Comparison of ENCODE assay signal across 17 cellular contexts in the genomic region with DNA sequence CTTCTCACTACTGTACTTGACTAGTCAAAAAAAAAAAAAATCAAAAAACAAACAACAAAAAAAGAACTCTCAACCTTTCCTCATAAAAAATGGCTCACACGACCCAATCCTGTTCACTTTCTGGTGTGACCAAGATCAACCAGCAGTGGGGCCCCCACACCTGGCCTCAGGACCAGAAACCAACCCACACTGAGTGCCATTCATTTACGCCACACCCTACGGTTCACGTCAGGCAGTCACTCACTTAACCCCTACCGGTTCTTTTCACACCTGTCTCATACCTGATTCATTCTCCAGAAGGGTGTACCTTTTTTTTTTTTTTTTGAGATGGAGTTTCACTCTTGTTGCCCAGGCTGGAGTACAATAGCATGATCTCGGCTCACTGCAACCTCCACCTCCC. TPM values are rescaled to one million over a fixed set of nuclear protein-coding genes. Genes with fewer than 3 reads are reported as not detected.
DNase-seq lines count a peak whose midpoint lies in the region; ATAC-seq, FAIRE-seq and TF ChIP-seq lines count a peak whose summit lies in the region.
"Had no signal": no experiment of that assay in that cellular context is flagged by ENCODE, and none has a peak within 500 bp of the region (broad histone marks: within the 10 kb centered on the region; RNA-seq: fewer than 3 reads in every experiment).

No MANE protein-coding gene starts in this region.

- H3K4me3 ChIP-seq in Peyer's patch (no peak overlapping the region), H1 (ENCODE audit: extremely low read depth in 1 of 4, insufficient read depth in 2 of 4, low read depth in 3 of 4, low read length in 4 of 4) (no peak overlapping the region), mucosa of descending colon (no peak overlapping the region), transverse colon (no peak overlapping the region), coronary artery (no peak overlapping the region)
- H3K4me3 ChIP-seq: sigmoid colon, SJCRH30 had no signal

- H3K18ac ChIP-seq in H1 (ENCODE audit: extremely low read depth, low read length) = no peak overlapping the region

- H2AFZ ChIP-seq in H1 (ENCODE audit: low read length) = no peak overlapping the region

- no peak overlapping the region for H4K5ac ChIP-seq in H1 (ENCODE audit: insufficient read length, low read depth, low read length)

- H3K23me2 ChIP-seq in H1 (ENCODE audit: low read depth, low read length) = peaks cover 4% of the 10 kb centered on the region; the same call in 1 of the 2 replicates

- FAIRE-seq in H1 (lab: Jason Lieb, UNC) = no peak
- no peak for FAIRE-seq in urothelium cell line (lab: Jason Lieb, UNC)

- no peak overlapping the region for H3K4ac ChIP-seq in H1 (replicated peaks; ENCODE audit: insufficient read length, low read depth, low read length)

- H3K4me2 ChIP-seq in H1 (ENCODE audit: insufficient read depth in 1 of 2, low read depth in 2 of 2, low read length in 2 of 2) = no peak overlapping the region

- H3K23ac ChIP-seq in H1 (ENCODE audit: insufficient read length) = no peak overlapping the region

- no peaks in the 10 kb centered on the region for H3K36me3 ChIP-seq in Peyer's patch
- H3K36me3 ChIP-seq in H1 (ENCODE audit: control insufficient read depth in 2 of 4, insufficient read depth in 4 of 4, low read length in 3 of 4) = no peaks in the 10 kb centered on the region
- H3K36me3 ChIP-seq in mucosa of descending colon (ENCODE audit: low read depth) = no peaks in the 10 kb centered on the region
- no peaks in the 10 kb centered on the region for H3K36me3 ChIP-seq in transverse colon
- H3K36me3 ChIP-seq: sigmoid colon, SJCRH30 had no signal

- CTCF ChIA-PET in H1 (lab: Charles Lee; ENCODE audit: partially characterized antibody) = no interaction called here

- H2BK20ac ChIP-seq in H1 (ENCODE audit: low read length) = no peak overlapping the region

- TF ChIP-seq EP300 in H1 (IDR thresholded peaks at IDR 0.05; ENCODE audit: borderline replicate concordance in 1 of 2, low read depth in 2 of 2, low read length in 2 of 2) (no peak), transverse colon (IDR thresholded peaks at IDR 0.05; ENCODE audit: low read depth) (no peak)

- no peaks in the 10 kb centered on the region for H3K79me1 ChIP-seq in H1 (ENCODE audit: low read depth, low read length)

- H3K79me2 ChIP-seq in H1 (ENCODE audit: control insufficient read depth in 1 of 2, insufficient read depth in 2 of 2, low read length in 2 of 2) = no peaks in the 10 kb centered on the region

- no peak overlapping the region for H3K14ac ChIP-seq in H1 (ENCODE audit: insufficient read length)

- peak; percentile 76 for ATAC-seq in mucosa of descending colon
- ATAC-seq: effector memory CD8-positive, alpha-beta T cell had no signal

- no peak overlapping the region for H2BK120ac ChIP-seq in H1 (replicated peaks; ENCODE audit: low read depth, low read length)

- no peaks in the 10 kb centered on the region for H3K9me3 ChIP-seq in Peyer's patch
- no peaks in the 10 kb centered on the region for H3K9me3 ChIP-seq in H1 (ENCODE audit: insufficient read depth in 2 of 2, low read depth in 1 of 2, low read length in 1 of 2)
- H3K9me3 ChIP-seq in mucosa of descending colon = no peaks in the 10 kb centered on the region
- no peaks in the 10 kb centered on the region for H3K9me3 ChIP-seq in transverse colon
- H3K9me3 ChIP-seq: sigmoid colon, SJCRH30 had no signal

- H2BK12ac ChIP-seq in H1 (ENCODE audit: low read depth, low read length) = no peak overlapping the region

- intact Hi-C loops in mucosa of descending colon (cut with DNase I, micrococcal nuclease) (no loop called here), transverse colon (cut with DNase I; ENCODE audit: low total_unique reads) (no loop called here)

- POLR2A ChIA-PET in H1 (lab: Charles Lee; ENCODE audit: partially characterized antibody) = no interaction called here

- no peak for TF ChIP-seq RAD21 in H1 (IDR thresholded peaks at IDR 0.05 in 1 of 2, conservative IDR thresholded peaks at IDR 0.05 in 1 of 2; ENCODE audit: low read depth in 2 of 2, low read length in 2 of 2)

- TF ChIP-seq POLR2A in Peyer's patch (IDR thresholded peaks at IDR 0.05) = no peak
- no peak for TF ChIP-seq POLR2A in H1 (IDR thresholded peaks at IDR 0.05; ENCODE audit: control extremely low read depth in 1 of 2, low read depth in 2 of 2, low read length in 2 of 2)
- TF ChIP-seq POLR2A in transverse colon (IDR thresholded peaks at IDR 0.05) = no peak

- no peak overlapping the region for H3K9ac ChIP-seq in H1 (replicated peaks in 1 of 4; ENCODE audit: extremely low read depth in 1 of 4, low read depth in 3 of 4, low read length in 3 of 4)

- H2BK15ac ChIP-seq in H1 (ENCODE audit: low read length) = no peak overlapping the region

- H3K27ac ChIP-seq in Peyer's patch (peak overlapping the region in 3 of 4 donors; percentile 25 to 87 (median 71)), H1 (ENCODE audit: low read depth, low read length) (no peak overlapping the region), transverse colon (peak overlapping the region; percentile 84 to 91 (median 85)), coronary artery (no peak overlapping the region)
- H3K27ac ChIP-seq: sigmoid colon, SJCRH30 had no signal

- H3K56ac ChIP-seq in H1 (replicated peaks; ENCODE audit: insufficient read length, low read depth, low read length) = no peak overlapping the region

- H4K20me1 ChIP-seq in H1 (replicated peaks in 1 of 2; ENCODE audit: control insufficient read depth in 1 of 2, insufficient read depth in 2 of 2, low read length in 2 of 2) = no peaks in the 10 kb centered on the region

- no peak overlapping the region for H2AK5ac ChIP-seq in H1 (ENCODE audit: low read depth, low read length)

- no peak overlapping the region for H4K8ac ChIP-seq in H1 (ENCODE audit: extremely low read depth, insufficient read depth, low read length)

- H3K4me1 ChIP-seq in Peyer's patch = peaks cover 4 to 19% (median 8%) of the 10 kb centered on the region in 4 donors
- H3K4me1 ChIP-seq in H1 (replicated peaks in 1 of 4; ENCODE audit: control insufficient read depth in 3 of 4, insufficient read depth in 4 of 4, low read length in 3 of 4) = peaks cover 0 to 10% (median 7%) of the 10 kb centered on the region in 4 experiments; a peak in 4 of 7 replicates
- H3K4me1 ChIP-seq in mucosa of descending colon (ENCODE audit: low read depth) = peaks cover 26% of the 10 kb centered on the region
- peaks cover 4 to 68% (median 37%) of the 10 kb centered on the region in 4 donors for H3K4me1 ChIP-seq in transverse colon

- H4K91ac ChIP-seq in H1 (replicated peaks; ENCODE audit: insufficient read length, low read length) = peak overlapping the region; percentile 34

- DNase-seq in Peyer's patch = peak in 2 of 3 donors; percentile 51 to 69
- no peak for DNase-seq in H1 (ENCODE audit: low read depth in 1 of 2, low spot score in 2 of 2)
- DNase-seq in mucosa of descending colon = peak; percentile 59 to 77 (median 68)
- peak; percentile 74 for DNase-seq in transverse colon
- no peak for DNase-seq in coronary artery (ENCODE audit: low spot score)
- no peak for DNase-seq in stimulated activated CD4-positive, alpha-beta T cell treated with anti-CD3 and anti-CD28 coated beads, Interleukin-15, amount 100 ng/mL, for 24 hours
- no peak for DNase-seq in urothelium cell line (ENCODE audit: low spot score)
- DNase-seq: activated CD4-positive, alpha-beta T cell treated with anti-CD3 and anti-CD28 coated beads, Interleukin-2, amount 50 U/mL, for 48 hours; CD4-positive, alpha-beta memory T cell; effector memory CD8-positive, alpha-beta T cell; glutamatergic neuron; Kasumi-1; NCI-H1092; NCI-H1930; posterior cingulate gyrus; sigmoid colon; SJCRH30 had no signal

- H3K27me3 ChIP-seq in Peyer's patch = no peaks in the 10 kb centered on the region
- peaks cover 0 to 12% (median 7%) of the 10 kb centered on the region in 4 experiments; a peak in 3 of 7 replicates for H3K27me3 ChIP-seq in H1 (replicated peaks in 1 of 4; ENCODE audit: control insufficient read depth in 3 of 4, extremely low read depth in 1 of 4, insufficient read depth in 3 of 4, low read length in 3 of 4)
- H3K27me3 ChIP-seq in transverse colon = no peaks in the 10 kb centered on the region
- H3K27me3 ChIP-seq: SJCRH30 had no signal

- H2BK5ac ChIP-seq in H1 (ENCODE audit: low read depth, low read length) = no peak overlapping the region

- in situ Hi-C loops in transverse colon (cut with MboI; ENCODE audit: low pct_ligation_motif_present in 1 of 4, low pct_unique_long_range_greater_than_20kb in 1 of 4, low sequenced_read_pairs in 3 of 4) = no loop called here

- TF ChIP-seq CTCF in Peyer's patch (IDR thresholded peaks at IDR 0.05) = no peak
- no peak for TF ChIP-seq CTCF in H1 (IDR thresholded peaks at IDR 0.05; ENCODE audit: control extremely low read depth in 1 of 3, insufficient read depth in 1 of 3, low read depth in 1 of 3, low read length in 3 of 3)
- TF ChIP-seq CTCF in mucosa of descending colon (IDR thresholded peaks at IDR 0.05) = no peak
- peak in 1 of 5 experiments; percentile 15 for TF ChIP-seq CTCF in transverse colon (IDR thresholded peaks at IDR 0.05)
- no peak for TF ChIP-seq CTCF in coronary artery (IDR thresholded peaks at IDR 0.05)

- 87% methylated on average over 6 of the region's 6 CpGs; no CpG with 5 or more reads in 1 of the 2 experiments for WGBS in H1 (ENCODE audit: extremely low coverage in 1 of 2, insufficient coverage in 1 of 2, insufficient read length in 1 of 2, insufficient replicate concordance in 2 of 2, low coverage in 1 of 2, low lambda C conversion rate in 2 of 2, missing lambda C conversion rate in 1 of 2), 2 experiments
- WGBS in transverse colon (ENCODE audit: low coverage in 1 of 2), 2 donors = 39 to 54% methylated on average over 6 of the region's 6 CpGs

TF ChIP-seq in H1, 55 proteins besides CTCF, POLR2A, EP300 and RAD21:
- TF ChIP-seq KDM5A (IDR thresholded peaks at IDR 0.05; ENCODE audit: low read length) = no peak
- TF ChIP-seq RBBP5 (IDR thresholded peaks at IDR 0.05; ENCODE audit: borderline replicate concordance, low read depth, low read length) = no peak
- no peak for TF ChIP-seq SIRT6 (IDR thresholded peaks at IDR 0.05; ENCODE audit: low read length)
- TF ChIP-seq CBX5 (IDR thresholded peaks at IDR 0.05; ENCODE audit: low read depth, low read length) = no peak
- no peak for TF ChIP-seq ASH2L (IDR thresholded peaks at IDR 0.05; ENCODE audit: low read length)
- TF ChIP-seq KDM1A (IDR thresholded peaks at IDR 0.05; ENCODE audit: borderline replicate concordance, low read length) = no peak
TF ChIP-seq in H1: peak in this region for 0.

RNA-seq across cellular contexts. Expression of a gene that starts 5.7 kb away (rescaled TPM):
- total RNA-seq in Peyer's patch (10 to 100 TPM; 10.6 to 28.9 (median 21.3) TPM), mucosa of descending colon (10 to 100 TPM; 18.8 to 43.8 (median 19.5) TPM), transverse colon (10 to 100 TPM; 22.7 to 83.0 (median 24.7) TPM)
- total RNA-seq in H1 (2021; fragmentation: NEBNext Ultra II Directional; extraction: Animal tissue kit (Norgen Biotek cat#: 25700)) = 6.9 and 7.2 TPM in 2 replicates
- polyA plus RNA-seq in H1 (2011; rRNA removed) = 2.8 and 3.3 TPM in 2 replicates
- 3.4 TPM for polyA plus RNA-seq in H1 (2011; cell fraction: cytosol; rRNA removed)
- polyA plus RNA-seq in H1 (2011; cell fraction: nucleus; rRNA removed) = 4.5 TPM
- polyA plus RNA-seq in H1 (2012, experiment 1 of 2) = 3.5 to 4.1 TPM (median 3.7 TPM) in 4 replicates
- 0.94 TPM for polyA plus RNA-seq in H1 (2012, experiment 2 of 2)
- polyA plus RNA-seq in H1 (2013, experiment 1 of 2) = 5.8 TPM
- 6.1 TPM for polyA plus RNA-seq in H1 (2013, experiment 2 of 2)
- polyA minus RNA-seq in H1 (2011; rRNA and poly(A)+ RNA removed) = 6.6 and 14.3 TPM in 2 replicates
- polyA minus RNA-seq in H1 (2011; cell fraction: cytosol; rRNA and poly(A)+ RNA removed) = 6.1 TPM
- polyA minus RNA-seq in H1 (2011; cell fraction: nucleus; rRNA and poly(A)+ RNA removed) = 10.0 TPM

Comparison
In these comparisons a context has a peak if more than half of its experiments do, and no peak if none do; other contexts are left out.
1. DNase-seq: peak in Peyer's patch (2 of 3), mucosa of descending colon (3 of 3) and transverse colon (single experiment); none in H1 (0 of 2), coronary artery (single experiment), stimulated activated CD4-positive, alpha-beta T cell treated with anti-CD3 and anti-CD28 coated beads, Interleukin-15, amount 100 ng/mL, for 24 hours (single experiment) and urothelium cell line (single experiment).
2. H3K27ac ChIP-seq: peak in Peyer's patch (3 of 4) and transverse colon (4 of 4); none in H1 (single experiment) and coronary artery (0 of 2).